In the genomic region with DNA sequence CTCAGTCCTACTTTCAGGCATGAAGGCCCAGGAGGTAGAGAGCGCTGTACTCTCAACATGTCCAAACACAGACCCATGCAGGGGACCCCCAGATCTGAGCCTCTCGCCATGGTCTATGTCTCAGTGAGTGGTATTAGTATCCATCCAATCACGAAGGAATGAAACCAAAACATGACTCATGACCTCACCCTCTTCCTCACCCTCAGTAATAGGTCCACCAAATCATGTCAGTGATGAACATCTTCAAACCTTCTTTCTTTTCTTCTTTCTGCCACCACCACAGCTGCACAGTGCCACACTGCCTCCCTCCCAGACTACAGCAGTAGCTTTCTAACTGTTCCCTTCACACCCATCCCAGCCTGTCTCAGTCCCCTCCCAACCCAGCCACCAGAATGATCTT, we compare ENCODE assay signal across 21 cellular contexts. TPM values are rescaled to one million over a fixed set of nuclear protein-coding genes. Genes with fewer than 3 reads are reported as not detected.
DNase-seq lines count a peak whose midpoint lies in the region; ATAC-seq and TF ChIP-seq lines count a peak whose summit lies in the region.
"Had no signal": no experiment of that assay in that cellular context is flagged by ENCODE, and none has a peak within 500 bp of the region (broad histone marks: within the 10 kb centered on the region; RNA-seq: fewer than 3 reads in every experiment).

No MANE protein-coding gene starts in this region.

- 91% methylated on average over 3 of the region's 3 CpGs for WGBS in mammary epithelial cell (ENCODE audit: low coverage, missing lambda C conversion rate)

- CTCF ChIA-PET in mammary epithelial cell (lab: Charles Lee; ENCODE audit: low non-redundant PET) (no interaction called here), RWPE1 (lab: Yijun Ruan, JAX) (no interaction called here)

- in situ Hi-C loops in mammary epithelial cell (cut with MboI; ENCODE audit: low sequenced_read_pairs in 2 of 2) = no loop called here

- H3K79me2 ChIP-seq in mammary epithelial cell (ENCODE audit: insufficient read depth, low read length) = no peaks in the 10 kb centered on the region

- H3K36me3 ChIP-seq in mammary epithelial cell (ENCODE audit: insufficient read depth, low read length) = no peaks in the 10 kb centered on the region
- H3K36me3 ChIP-seq in breast epithelium = no peaks in the 10 kb centered on the region
- H3K36me3 ChIP-seq in Peyer's patch = no peaks in the 10 kb centered on the region
- H3K36me3 ChIP-seq: HAP-1, MG63, SJCRH30 had no signal

- peak overlapping the region; percentile 12 for H3K27ac ChIP-seq in mammary epithelial cell (ENCODE audit: insufficient read depth, low read depth, low read length)
- no peak overlapping the region for H3K27ac ChIP-seq in breast epithelium
- peak overlapping the region; percentile 6; the same call in 1 of the 2 replicates for H3K27ac ChIP-seq in RWPE1
- peak overlapping the region; percentile 60 for H3K27ac ChIP-seq in foreskin keratinocyte
- no peak overlapping the region for H3K27ac ChIP-seq in Peyer's patch
- H3K27ac ChIP-seq: C4-2B, GM23248, PC-9, SJCRH30 had no signal

- H2AFZ ChIP-seq in mammary epithelial cell (ENCODE audit: low read depth, low read length) = no peak overlapping the region
- H2AFZ ChIP-seq: GM23248, PC-9 had no signal

- dilution Hi-C loops in mammary epithelial cell (cut with HindIII; ENCODE audit: low sequenced_read_pairs) = no loop called here

- H3K27me3 ChIP-seq in mammary epithelial cell (ENCODE audit: insufficient read depth, low read length) (no peaks in the 10 kb centered on the region), breast epithelium (no peaks in the 10 kb centered on the region), foreskin keratinocyte (no peaks in the 10 kb centered on the region), Peyer's patch (no peaks in the 10 kb centered on the region)
- H3K27me3 ChIP-seq: MG63 had no signal

- H3K4me2 ChIP-seq in mammary epithelial cell (ENCODE audit: insufficient read depth, low read depth, low read length) = no peak overlapping the region
- H3K4me2 ChIP-seq: PC-9 had no signal

- H3K9ac ChIP-seq in mammary epithelial cell (ENCODE audit: insufficient read depth, low read length) = no peak overlapping the region
- H3K9ac ChIP-seq: GM23248 had no signal

- TF ChIP-seq CTCF in mammary epithelial cell (conservative IDR thresholded peaks at IDR 0.05 in 1 of 2, IDR thresholded peaks at IDR 0.05 in 1 of 2; ENCODE audit: extremely low read depth in 1 of 2, insufficient read depth in 1 of 2, low read depth in 1 of 2, low read length in 2 of 2) = no peak
- no peak for TF ChIP-seq CTCF in breast epithelium (IDR thresholded peaks at IDR 0.05)
- TF ChIP-seq CTCF in RWPE1 (conservative IDR thresholded peaks at IDR 0.05; ENCODE audit: low read depth) = no peak
- no peak for TF ChIP-seq CTCF in foreskin keratinocyte (conservative IDR thresholded peaks at IDR 0.05)
- TF ChIP-seq CTCF in Peyer's patch (IDR thresholded peaks at IDR 0.05) = no peak

- TF ChIP-seq POLR2A in breast epithelium (IDR thresholded peaks at IDR 0.05) (no peak), Peyer's patch (IDR thresholded peaks at IDR 0.05) (no peak)

- intact Hi-C loops in mammary epithelial cell (cut with micrococcal nuclease) (no loop called here), breast epithelium (cut with DNase I; ENCODE audit: low total_unique reads) (no loop called here)

- H4K20me1 ChIP-seq in mammary epithelial cell (ENCODE audit: insufficient read depth, low read length) = no peaks in the 10 kb centered on the region

- H3K4me1 ChIP-seq in mammary epithelial cell (ENCODE audit: insufficient read depth, low read length) = peaks cover 38% of the 10 kb centered on the region
- peaks cover 0 to 5% of the 10 kb centered on the region in 2 donors for H3K4me1 ChIP-seq in breast epithelium
- peaks cover 38% of the 10 kb centered on the region for H3K4me1 ChIP-seq in foreskin keratinocyte
- H3K4me1 ChIP-seq in Peyer's patch = peaks cover 0 to 9% (median 0%) of the 10 kb centered on the region in 4 donors
- H3K4me1 ChIP-seq: HAP-1, SJCRH30 had no signal

- BruUV-seq in mammary epithelial cell (replicated peaks; lab: Mats Ljungman, UMichigan) = no TSS peak

- no peak for ATAC-seq in foreskin keratinocyte
- no peak for ATAC-seq in GM21717 (IDR thresholded peaks at IDR 0.05; ENCODE audit: unreplicated experiment)
- no peak for ATAC-seq in GM18861 (IDR thresholded peaks at IDR 0.05; ENCODE audit: unreplicated experiment)

- POLR2A ChIA-PET in RWPE1 (lab: Yijun Ruan, JAX; ENCODE audit: low non-redundant PET) = no interaction called here

- H3K4me3 ChIP-seq in mammary epithelial cell (replicated peaks in 1 of 3; ENCODE audit: insufficient read depth in 1 of 3, low read depth in 2 of 3, low read length in 3 of 3) (no peak overlapping the region), breast epithelium (no peak overlapping the region), Peyer's patch (no peak overlapping the region)
- H3K4me3 ChIP-seq: GM23248, HAP-1, MG63, PC-9, SJCRH30 had no signal

- no peak for DNase-seq in mammary epithelial cell
- DNase-seq in breast epithelium (ENCODE audit: low spot score in 2 of 2) = no peak
- no peak for DNase-seq in RWPE1 (ENCODE audit: low spot score)
- DNase-seq in foreskin keratinocyte = no peak
- no peak for DNase-seq in Peyer's patch
- DNase-seq: AML-193, GM23248, IMR-90, MG63, NCI-H1092, NCI-H1436 treated with DMSO at 0.1 percent for 48 hours, NCI-H2029 treated with DMSO at 0.1 percent for 48 hours, NCI-H2171, NCI-H526, PC-9, SJCRH30 had no signal

- H3K9me3 ChIP-seq in mammary epithelial cell (replicated peaks; ENCODE audit: insufficient read depth, low read length) = no peaks in the 10 kb centered on the region
- no peaks in the 10 kb centered on the region for H3K9me3 ChIP-seq in breast epithelium
- no peaks in the 10 kb centered on the region for H3K9me3 ChIP-seq in Peyer's patch
- H3K9me3 ChIP-seq: HAP-1, MG63, SJCRH30 had no signal

RNA-seq across cellular contexts. Expression of a gene that starts 16.8 kb away (rescaled TPM):
- total RNA-seq in mammary epithelial cell (100 to 1,000 TPM in 1 of 2 donors, 10 to 100 TPM in 1; 94.0 to 129 TPM), breast epithelium (10 to 100 TPM in 1 of 3 donors, 1 to 10 TPM in 1, under 1 TPM in 1; under 0.01 to 22.2 (median 5.6) TPM), foreskin keratinocyte (76.9 and 78.2 TPM in 2 replicates), Peyer's patch (10 to 100 TPM in 3 of 4 donors, 1 to 10 TPM in 1; 4.1 to 72.3 (median 56.7) TPM)
- polyA plus RNA-seq in mammary epithelial cell (47.0 TPM), foreskin keratinocyte (56.6 and 69.5 TPM in 2 replicates)
- polyA minus RNA-seq in mammary epithelial cell = 110 TPM
- total RNA-seq: GM23248, SJCRH30 had no signal
- polyA plus RNA-seq: GM23248 had no signal

RNA-seq across cellular contexts. Expression of a gene that starts 35.2 kb away (rescaled TPM):
- total RNA-seq in mammary epithelial cell (10 to 100 TPM in 1 of 2 donors, 1 to 10 TPM in 1; 9.0 to 19.7 TPM), breast epithelium (10 to 100 TPM in 1 of 3 donors, 1 to 10 TPM in 2; 6.9 to 13.3 (median 9.2) TPM), foreskin keratinocyte (9.3 and 9.6 TPM in 2 replicates), Peyer's patch (10 to 100 TPM in 2 of 4 donors, 1 to 10 TPM in 2; 7.4 to 12.7 (median 10.2) TPM)
- polyA plus RNA-seq in mammary epithelial cell (2.3 TPM), foreskin keratinocyte (1.8 and 2.3 TPM in 2 replicates)
- polyA minus RNA-seq in mammary epithelial cell = 6.5 TPM

RNA-seq across cellular contexts. Expression of a gene that starts 37.3 kb away (rescaled TPM):
- total RNA-seq in mammary epithelial cell (10 to 100 TPM; 34.4 to 38.7 TPM), breast epithelium (10 to 100 TPM in 1 of 3 donors, 1 to 10 TPM in 2; 7.5 to 13.2 (median 8.2) TPM), foreskin keratinocyte (12.1 and 12.5 TPM in 2 replicates), Peyer's patch (100 to 1,000 TPM in 2 of 4 donors, 10 to 100 TPM in 2; 44.6 to 150 (median 116) TPM)
- polyA plus RNA-seq in mammary epithelial cell (6.5 TPM), foreskin keratinocyte (2.6 and 3.1 TPM in 2 replicates)
- polyA minus RNA-seq in mammary epithelial cell = 51.3 TPM

RNA-seq across cellular contexts. Expression of a gene that starts 45.5 kb away (rescaled TPM):
- total RNA-seq in mammary epithelial cell (not detected), breast epithelium (not detected), foreskin keratinocyte (not detected in 2 replicates), Peyer's patch (1 to 10 TPM in 1 of 4 donors, under 1 TPM in 2, not detected in 1; 0.85 to 1.5 (median 0.88) TPM)
- polyA plus RNA-seq in mammary epithelial cell (not detected), foreskin keratinocyte (not detected in 2 replicates)
- polyA minus RNA-seq in mammary epithelial cell = not detected
- total RNA-seq: GM23248, HT1080, IMR-90, PC-9, SJCRH30 had no signal
- polyA plus RNA-seq: GM23248, IMR-90 had no signal

Comparison
In these comparisons a context has a peak if more than half of its experiments do, and no peak if none do; other contexts are left out.
1. H3K27ac ChIP-seq: peak in mammary epithelial cell (single experiment), RWPE1 (single experiment) and foreskin keratinocyte (single experiment); none in breast epithelium (0 of 2) and Peyer's patch (0 of 4).